14 cellular contexts compared by ENCODE assay signal in genomic region chr19:3669134-3669436, GRCh38. TPM values are rescaled to one million over a fixed set of nuclear protein-coding genes. Genes with fewer than 3 reads are reported as not detected.
DNase-seq lines count a peak whose midpoint lies in the region; TF ChIP-seq lines count a peak whose summit lies in the region.
"Had no signal": no experiment of that assay in that cellular context is flagged by ENCODE, and none has a peak within 500 bp of the region (broad histone marks: within the 10 kb centered on the region; RNA-seq: fewer than 3 reads in every experiment).

No MANE protein-coding gene starts in this region.

- DNase-seq in H9 (no peak), ascending aorta (ENCODE audit: low spot score in 2 of 2) (no peak), mesenchymal stem cell (no peak), ureter (ENCODE audit: low spot score) (no peak), GDM1 (lab: John Stamatoyannopoulos, UW) (no peak), pons (ENCODE audit: low spot score) (no peak)
- no peak for DNase-seq in activated effector memory CD4-positive, alpha-beta T cell treated with anti-CD3 and anti-CD28 coated beads, Interleukin-2, amount 50 U/mL, for 16 hours
- DNase-seq: activated naive CD8-positive, alpha-beta T cell treated with anti-CD3 and anti-CD28 coated beads, Interleukin-2, amount 10 ng/mL, durations not matched to agents 7 days and 5 days; BE2C; naive thymus-derived CD4-positive, alpha-beta T cell; NCI-H2029 treated with DMSO at 0.1 percent for 48 hours; stimulated activated CD4-positive, alpha-beta T cell treated with anti-CD3 and anti-CD28 coated beads, Interleukin-12 subunit alpha, Interleukin-12 subunit beta, amount 100 ng/mL, for 4 hours had no signal

- H3K4me1 ChIP-seq in H9 (ENCODE audit: insufficient read depth, low read length), result no peaks in the 10 kb centered on the region; the same call in 1 of the 2 replicates
- peaks cover 18 to 53% of the 10 kb centered on the region in 2 donors for H3K4me1 ChIP-seq in ascending aorta
- peaks cover 93% of the 10 kb centered on the region for H3K4me1 ChIP-seq in mesenchymal stem cell (ENCODE audit: control insufficient read depth, insufficient read depth, low read depth, low read length)
- peaks cover 73% of the 10 kb centered on the region for H3K4me1 ChIP-seq in stomach smooth muscle (ENCODE audit: control insufficient read depth, insufficient read depth, low read length)
- H3K4me1 ChIP-seq: BE2C had no signal

- H2BK5ac ChIP-seq in H9 (ENCODE audit: insufficient read length, low read length) (no peak overlapping the region), mesenchymal stem cell (ENCODE audit: low read depth, low read length, poor library complexity, severe bottlenecking) (no peak overlapping the region)

- no peak overlapping the region for H2BK12ac ChIP-seq in H9 (ENCODE audit: insufficient read length, low read depth, low read length)
- H2BK12ac ChIP-seq in mesenchymal stem cell (ENCODE audit: low read length in 2 of 2), result no peak overlapping the region

- H3K27ac Mint-ChIP-seq in H9, result peak overlapping the region; percentile 48 to 70 (median 66); a peak in 4 of 7 replicates
- H3K27ac Mint-ChIP-seq: activated naive CD8-positive, alpha-beta T cell treated with anti-CD3 and anti-CD28 coated beads, Interleukin-2, amount 10 ng/mL, durations not matched to agents 7 days and 5 days; naive thymus-derived CD4-positive, alpha-beta T cell had no signal

- H4K91ac ChIP-seq in H9 (ENCODE audit: insufficient read length, low read depth, low read length) (no peak overlapping the region), mesenchymal stem cell (ENCODE audit: low read length) (peak overlapping the region; percentile 36)

- H3K36me3 ChIP-seq in ascending aorta (peaks cover 18 to 25% of the 10 kb centered on the region in 2 donors), mesenchymal stem cell (ENCODE audit: control insufficient read depth in 1 of 2, insufficient read depth in 2 of 2, low read depth in 1 of 2, low read length in 2 of 2) (peaks cover 12 to 69% of the 10 kb centered on the region in 2 experiments), stomach smooth muscle (ENCODE audit: control insufficient read depth in 2 of 2, insufficient read depth in 2 of 2, low read length in 2 of 2) (peaks cover 10 to 16% of the 10 kb centered on the region in 2 donors)
- H3K36me3 ChIP-seq: BE2C had no signal

- H3K9me3 ChIP-seq in H9 (ENCODE audit: control insufficient read depth, low read depth, low read length) (no peaks in the 10 kb centered on the region), ascending aorta (no peaks in the 10 kb centered on the region), mesenchymal stem cell (ENCODE audit: control insufficient read depth, low read length) (no peaks in the 10 kb centered on the region), stomach smooth muscle (ENCODE audit: control insufficient read depth in 2 of 2, low read length in 2 of 2) (peaks cover 0 to 3% of the 10 kb centered on the region in 2 donors)
- H3K9me3 ChIP-seq: BE2C had no signal

- H2BK120ac ChIP-seq in H9 (ENCODE audit: low read depth, low read length, poor library complexity, severe bottlenecking) (no peak overlapping the region), mesenchymal stem cell (ENCODE audit: low read depth, low read length) (no peak overlapping the region)

- H3K4ac ChIP-seq in H9 (ENCODE audit: low read depth, low read length), result no peak overlapping the region
- no peak overlapping the region for H3K4ac ChIP-seq in mesenchymal stem cell (ENCODE audit: low read depth in 1 of 2, low read length in 2 of 2)

- no peak overlapping the region for H3K56ac ChIP-seq in H9 (ENCODE audit: insufficient read length, low read depth, low read length)

- H4K8ac ChIP-seq in H9 (replicated peaks; ENCODE audit: insufficient read length, low read depth, low read length) (no peak overlapping the region), mesenchymal stem cell (ENCODE audit: low read length) (no peak overlapping the region)

- H3K23ac ChIP-seq in H9 (ENCODE audit: insufficient read length, low read depth, low read length) (no peak overlapping the region), mesenchymal stem cell (ENCODE audit: low read length in 2 of 2) (no peak overlapping the region)

- H4K20me1 ChIP-seq in H9 (ENCODE audit: control insufficient read depth, insufficient read depth, insufficient read length), result peaks cover 7% of the 10 kb centered on the region

- H3T11ph ChIP-seq in H9 (ENCODE audit: low read length), result no peak overlapping the region

- H3K4me1 Mint-ChIP-seq in H9, result peaks cover 16 to 31% of the 10 kb centered on the region in 2 experiments

- H3K9me3 Mint-ChIP-seq in H9, result no peaks in the 10 kb centered on the region
- H3K9me3 Mint-ChIP-seq: activated naive CD8-positive, alpha-beta T cell treated with anti-CD3 and anti-CD28 coated beads, Interleukin-2, amount 10 ng/mL, durations not matched to agents 7 days and 5 days; naive thymus-derived CD4-positive, alpha-beta T cell had no signal

- H3K18ac ChIP-seq in H9 (ENCODE audit: insufficient read length, low read depth, low read length), result no peak overlapping the region
- no peak overlapping the region for H3K18ac ChIP-seq in mesenchymal stem cell (ENCODE audit: low read depth in 1 of 2, low read length in 2 of 2)

- H2BK15ac ChIP-seq in H9 (ENCODE audit: low read depth, low read length), result no peak overlapping the region
- no peak overlapping the region for H2BK15ac ChIP-seq in mesenchymal stem cell (ENCODE audit: low read depth, poor library complexity, severe bottlenecking)

- H3K14ac ChIP-seq in H9 (ENCODE audit: insufficient read depth, low read length), result no peak overlapping the region; the same call in 1 of the 2 replicates
- peak overlapping the region in 1 of 2 experiments; percentile 13 for H3K14ac ChIP-seq in mesenchymal stem cell (ENCODE audit: low read length in 2 of 2)

- H3K27ac ChIP-seq in H9 (ENCODE audit: insufficient read length, low read depth, low read length) (no peak overlapping the region), ascending aorta (peak overlapping the region; percentile 99), mesenchymal stem cell (ENCODE audit: low read length, poor library complexity, severe bottlenecking) (no peak overlapping the region), stomach smooth muscle (ENCODE audit: low read length) (peak overlapping the region; percentile 100)
- H3K27ac ChIP-seq: VCaP had no signal

- no peak overlapping the region; a peak in 1 of 5 replicates for H3K4me3 Mint-ChIP-seq in H9
- H3K4me3 Mint-ChIP-seq: activated naive CD8-positive, alpha-beta T cell treated with anti-CD3 and anti-CD28 coated beads, Interleukin-2, amount 10 ng/mL, durations not matched to agents 7 days and 5 days; naive thymus-derived CD4-positive, alpha-beta T cell had no signal

- no peak for TF ChIP-seq CTCF in H9 (conservative IDR thresholded peaks at IDR 0.05)
- no peak for TF ChIP-seq CTCF in ascending aorta (IDR thresholded peaks at IDR 0.05)

- H4K5ac ChIP-seq in H9 (ENCODE audit: insufficient read length, low read depth, low read length), result no peak overlapping the region

- H3K36me3 Mint-ChIP-seq in H9 (ENCODE audit: insufficient read depth in 1 of 3, low read depth in 3 of 3), result peaks cover 3 to 10% (median 4%) of the 10 kb centered on the region in 3 experiments; a peak in 5 of 7 replicates
- H3K36me3 Mint-ChIP-seq: activated naive CD8-positive, alpha-beta T cell treated with anti-CD3 and anti-CD28 coated beads, Interleukin-2, amount 10 ng/mL, durations not matched to agents 7 days and 5 days had no signal

- H2AFZ ChIP-seq in H9 (ENCODE audit: low read length), result no peak overlapping the region
- H2AFZ ChIP-seq in mesenchymal stem cell (ENCODE audit: low read depth, low read length), result no peak overlapping the region

- H2AK5ac ChIP-seq in H9 (ENCODE audit: insufficient read length, low read length) (no peak overlapping the region), mesenchymal stem cell (ENCODE audit: low read length, severe bottlenecking) (peak overlapping the region; percentile 4)

- no peaks in the 10 kb centered on the region for H3K79me2 ChIP-seq in H9 (ENCODE audit: insufficient read depth, low read length)

- WGBS in H9 (ENCODE audit: extremely low coverage, insufficient read length, low lambda C conversion rate), result no CpG with 5 or more reads among the region's 10 CpGs
- 92% methylated on average over 10 of the region's 10 CpGs for WGBS in mesenchymal stem cell

- no peak overlapping the region for H3K4me2 ChIP-seq in H9 (ENCODE audit: insufficient read depth, insufficient read length, low read length)
- no peak overlapping the region for H3K4me2 ChIP-seq in mesenchymal stem cell (ENCODE audit: low read length, poor library complexity, severe bottlenecking)

- no peaks in the 10 kb centered on the region for H3K27me3 Mint-ChIP-seq in H9 (ENCODE audit: low read depth)
- H3K27me3 Mint-ChIP-seq: activated naive CD8-positive, alpha-beta T cell treated with anti-CD3 and anti-CD28 coated beads, Interleukin-2, amount 10 ng/mL, durations not matched to agents 7 days and 5 days; naive thymus-derived CD4-positive, alpha-beta T cell had no signal

- H3K4me3 ChIP-seq in ascending aorta (peak overlapping the region in 1 of 2 donors; percentile 60), mesenchymal stem cell (ENCODE audit: insufficient read depth in 1 of 2, low read depth in 1 of 2, low read length in 2 of 2) (no peak overlapping the region), stomach smooth muscle (ENCODE audit: low read length in 2 of 2) (peak overlapping the region; percentile 61 to 62)

- no peaks in the 10 kb centered on the region for H3K23me2 ChIP-seq in H9 (ENCODE audit: insufficient read length, low read depth, low read length, poor library complexity, severe bottlenecking)

- no peaks in the 10 kb centered on the region for H3K79me1 ChIP-seq in H9 (ENCODE audit: insufficient read depth, low read depth, low read length, poor library complexity, severe bottlenecking)
- H3K79me1 ChIP-seq in mesenchymal stem cell (replicated peaks; ENCODE audit: low read length, poor library complexity, severe bottlenecking), result peaks cover 14% of the 10 kb centered on the region

- intact Hi-C loops in ascending aorta (cut with DNase I), result no loop called here

- H2BK20ac ChIP-seq in H9 (ENCODE audit: low read depth, low read length, poor library complexity, severe bottlenecking), result no peak overlapping the region

- H3K9ac ChIP-seq in H9 (ENCODE audit: extremely low read depth, insufficient read length, low read length) (no peak overlapping the region), mesenchymal stem cell (ENCODE audit: low read length) (peak overlapping the region; percentile 29), stomach smooth muscle (ENCODE audit: low read length in 2 of 2) (peak overlapping the region; percentile 87 to 96)

- H3K27me3 ChIP-seq in H9 (ENCODE audit: insufficient read depth, low read length) (no peaks in the 10 kb centered on the region), ascending aorta (no peaks in the 10 kb centered on the region), mesenchymal stem cell (ENCODE audit: control insufficient read depth in 1 of 2, insufficient read depth in 1 of 2, low read length in 2 of 2) (no peaks in the 10 kb centered on the region), stomach smooth muscle (ENCODE audit: control insufficient read depth in 1 of 2, insufficient read depth in 2 of 2, low read length in 2 of 2) (no peaks in the 10 kb centered on the region)
- H3K27me3 ChIP-seq: BE2C had no signal

RNA-seq across cellular contexts. Expression of gene PIP5K1C, which starts 31.2 kb away (rescaled TPM):
- total RNA-seq in H9 (2021), result 41.7 and 42.2 TPM in 2 replicates
- 87.3 TPM for total RNA-seq in ascending aorta
- polyA plus RNA-seq in mesenchymal stem cell (2013, experiment 1 of 2), result 52.2 TPM
- polyA plus RNA-seq in mesenchymal stem cell (2013, experiment 2 of 2), result 51.8 TPM
- total RNA-seq in ureter, result 58.1 TPM

RNA-seq across cellular contexts. Expression of gene TJP3, which starts 39.1 kb away (rescaled TPM):
- total RNA-seq in H9 (2021), result 27.3 and 27.9 TPM in 2 replicates
- 12.6 TPM for total RNA-seq in ascending aorta
- not detected for polyA plus RNA-seq in mesenchymal stem cell (2013, experiment 1 of 2)
- not detected for polyA plus RNA-seq in mesenchymal stem cell (2013, experiment 2 of 2)
- total RNA-seq in ureter, result 59.7 TPM

RNA-seq across cellular contexts. Expression of gene CACTIN, which starts 42.5 kb away (rescaled TPM):
- 35.9 and 37.3 TPM in 2 replicates for total RNA-seq in H9 (2021)
- total RNA-seq in ascending aorta, result 57.6 TPM
- polyA plus RNA-seq in mesenchymal stem cell (2013, experiment 1 of 2), result 16.6 TPM
- 16.4 TPM for polyA plus RNA-seq in mesenchymal stem cell (2013, experiment 2 of 2)
- total RNA-seq in ureter, result 31.0 TPM

Comparison
In these comparisons a context has a peak if more than half of its experiments do, and no peak if none do; other contexts are left out.
1. H3K27ac ChIP-seq: peak in ascending aorta (2 of 2) and stomach smooth muscle (single experiment); none in H9 (single experiment) and mesenchymal stem cell (single experiment).
2. H3K4me3 ChIP-seq: peak in stomach smooth muscle (2 of 2); none in mesenchymal stem cell (0 of 2).